Comparison of ENCODE assay signal across 15 cellular contexts in the genomic region with DNA sequence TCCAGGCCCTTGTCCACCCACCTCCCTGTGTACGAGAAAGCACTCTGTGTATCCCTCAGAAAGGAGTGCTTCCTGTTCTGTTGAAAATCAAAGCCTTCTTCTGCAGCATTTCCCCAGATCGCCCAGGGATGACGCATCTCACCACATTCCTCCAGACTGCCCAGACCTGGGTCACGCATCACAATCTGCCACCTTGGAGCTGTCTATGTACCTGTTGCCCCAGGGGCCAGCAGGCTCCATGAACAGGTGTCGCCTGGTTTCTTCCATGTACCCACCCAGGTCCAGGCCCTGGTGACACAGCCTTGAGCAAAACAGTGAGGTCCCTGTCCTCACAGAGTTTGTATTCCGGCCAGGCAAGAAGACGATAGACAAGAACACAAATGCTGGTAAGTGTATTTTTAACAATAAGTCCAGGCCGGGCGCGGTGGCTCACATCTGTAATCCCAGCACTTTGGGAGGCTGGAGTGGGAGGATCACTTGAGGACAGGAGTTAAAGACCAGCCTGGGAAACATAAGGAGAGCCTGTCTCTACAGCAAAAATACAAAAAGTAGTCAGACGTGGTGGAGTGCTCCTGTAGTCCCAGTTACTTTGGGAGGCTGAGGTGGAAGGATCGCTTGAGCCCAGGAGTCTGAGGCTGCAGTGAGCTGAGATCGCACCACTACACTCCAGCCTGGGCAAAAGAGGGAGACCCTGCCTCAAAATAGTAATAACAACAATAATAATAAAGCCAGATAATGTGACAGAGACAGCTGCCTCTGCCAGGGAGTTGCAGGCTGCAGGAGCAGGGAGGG. TPM values are rescaled to one million over a fixed set of nuclear protein-coding genes. Genes with fewer than 3 reads are reported as not detected.
A peak's percentile ranks its signal among the peaks of the same experiment; 100 is the strongest.
DNase-seq lines count a peak whose midpoint lies in the region; ATAC-seq, FAIRE-seq and TF ChIP-seq lines count a peak whose summit lies in the region.
"Had no signal": no experiment of that assay in that cellular context is flagged by ENCODE, and none has a peak within 500 bp of the region (broad histone marks: within the 10 kb centered on the region; RNA-seq: fewer than 3 reads in every experiment).

No MANE protein-coding gene starts in this region.

- intact Hi-C loops in CD8-positive, alpha-beta T cell (cut with DNase I, micrococcal nuclease) = loop anchor here in 1 of 2 experiments (2.0 kb wide), 1 partner anchor 15 kb away; no protein-coding TSS in a partner anchor
- intact Hi-C loops in PC-9 (cut with micrococcal nuclease; ENCODE audit: unreplicated experiment) (loop anchor here (2.0 kb wide), 1 partner anchor 35 kb away; no protein-coding TSS in a partner anchor), pancreas (cut with DNase I) (no loop called here)

- WGBS in pancreas, 2 donors = 92 to 95% methylated on average over 13 of the region's 13 CpGs

- POLR2A ChIA-PET in CD8-positive, alpha-beta T cell (lab: Charles Lee) = no interaction called here
- POLR2A ChIA-PET in PC-9 (lab: Charles Lee; ENCODE audit: unreplicated experiment) = interaction anchor here (0.5 kb wide), 1 partner anchor 38 kb away, joined by 4 read pairs; no protein-coding TSS in a partner anchor

- peaks cover 7% of the 10 kb centered on the region for H3K4me1 Mint-ChIP-seq in CD8-positive, alpha-beta T cell (ENCODE audit: low read depth)

- no peak overlapping the region for H3K4me3 ChIP-seq in CD8-positive, alpha-beta T cell (ENCODE audit: low read depth, low read length)
- H3K4me3 ChIP-seq in PC-9 (no peak overlapping the region), pancreas (no peak overlapping the region)
- H3K4me3 ChIP-seq: tibial nerve had no signal

- in situ Hi-C loops in KBM-7 (cut with MboI; ENCODE audit: low pct_unique_long_range_greater_than_20kb, low sequenced_read_pairs) = no loop called here

- H3K27me3 ChIP-seq in CD8-positive, alpha-beta T cell (ENCODE audit: insufficient read depth, low read length) = no peaks in the 10 kb centered on the region
- H3K27me3 ChIP-seq in PC-9 (ENCODE audit: insufficient read depth, low read depth) = no peaks in the 10 kb centered on the region
- no peaks in the 10 kb centered on the region for H3K27me3 ChIP-seq in foreskin keratinocyte
- H3K27me3 ChIP-seq in pancreas = no peaks in the 10 kb centered on the region
- H3K27me3 ChIP-seq: tibial nerve had no signal

- peak overlapping the region; percentile 16 for H3K27ac Mint-ChIP-seq in CD8-positive, alpha-beta T cell

- H3K36me3 Mint-ChIP-seq in CD8-positive, alpha-beta T cell = no peaks in the 10 kb centered on the region
- H3K36me3 Mint-ChIP-seq: T-cell had no signal

- H3K36me3 ChIP-seq in CD8-positive, alpha-beta T cell (ENCODE audit: insufficient read depth, low read length) = no peaks in the 10 kb centered on the region
- H3K36me3 ChIP-seq in PC-9 (ENCODE audit: low read depth) (no peaks in the 10 kb centered on the region), pancreas (no peaks in the 10 kb centered on the region)
- H3K36me3 ChIP-seq: tibial nerve had no signal

- H3K9me3 Mint-ChIP-seq in CD8-positive, alpha-beta T cell = no peaks in the 10 kb centered on the region
- H3K9me3 Mint-ChIP-seq: T-cell had no signal

- H4K20me1 ChIP-seq in PC-9 (ENCODE audit: insufficient read depth) = no peaks in the 10 kb centered on the region

- CTCF ChIA-PET in CD8-positive, alpha-beta T cell (lab: Charles Lee) = interaction anchor here (1.7 kb wide), 1 partner anchor 45 kb away, joined by 6 read pairs; no protein-coding TSS in a partner anchor
- CTCF ChIA-PET in PC-9 (lab: Charles Lee) = no interaction called here

- H3K27ac ChIP-seq in CD8-positive, alpha-beta T cell (ENCODE audit: low read depth, low read length) = no peak overlapping the region
- H3K27ac ChIP-seq in PC-9 (peak overlapping the region; percentile 49; the same call in 1 of the 2 replicates), foreskin keratinocyte (no peak overlapping the region), pancreas (peak overlapping the region in 3 of 4 donors; percentile 42 to 81 (median 77))

- H3K4me2 ChIP-seq in PC-9 = peak overlapping the region; percentile 56

- TF ChIP-seq CTCF in CD8-positive, alpha-beta T cell (IDR thresholded peaks at IDR 0.05) = no peak
- no peak for TF ChIP-seq CTCF in PC-9 (conservative IDR thresholded peaks at IDR 0.05)
- no peak for TF ChIP-seq CTCF in foreskin keratinocyte (conservative IDR thresholded peaks at IDR 0.05)
- TF ChIP-seq CTCF in pancreas (IDR thresholded peaks at IDR 0.05) = no peak
- TF ChIP-seq CTCF in GM10266 (IDR thresholded peaks at IDR 0.05; ENCODE audit: control insufficient read depth, insufficient read depth, low read depth, missing control alignments) = no peak

- no TSS peak for BruUV-seq in PC-9 (replicated peaks; lab: Mats Ljungman, UMichigan)

- H3K27me3 Mint-ChIP-seq in CD8-positive, alpha-beta T cell (ENCODE audit: low read depth) = no peaks in the 10 kb centered on the region

- H3K4me1 ChIP-seq in CD8-positive, alpha-beta T cell (ENCODE audit: insufficient read depth, low read length) = no peaks in the 10 kb centered on the region
- H3K4me1 ChIP-seq in PC-9 (replicated peaks; ENCODE audit: insufficient read depth) (peaks cover 34% of the 10 kb centered on the region), foreskin keratinocyte (peaks cover 11% of the 10 kb centered on the region), pancreas (peaks cover 10 to 18% (median 14%) of the 10 kb centered on the region in 3 donors)
- H3K4me1 ChIP-seq: parathyroid adenoma had no signal

- FAIRE-seq in pancreas (lab: Jason Lieb, UNC) = no peak
- FAIRE-seq: GM12891 had no signal

- H3K79me2 ChIP-seq in PC-9 (ENCODE audit: low read depth) = no peaks in the 10 kb centered on the region
- H3K79me2 ChIP-seq: parathyroid adenoma had no signal

- H3K4me3 Mint-ChIP-seq in CD8-positive, alpha-beta T cell = no peak overlapping the region
- H3K4me3 Mint-ChIP-seq: T-cell had no signal

- no peak for ATAC-seq in CD8-positive, alpha-beta T cell
- ATAC-seq in foreskin keratinocyte (peak; percentile 48), pancreas (no peak)
- ATAC-seq: activated CD4-positive, CD25-positive, alpha-beta regulatory T cell treated with anti-CD3 and anti-CD28 coated beads, Interleukin-2, amount 50 U/mL, for 24 hours had no signal

- DNase-seq in CD8-positive, alpha-beta T cell = no peak
- peak; percentile 81 to 83 for DNase-seq in PC-9
- DNase-seq in foreskin keratinocyte = peak in 1 of 2 donors; percentile 38
- no peak for DNase-seq in pancreas
- DNase-seq in GM10266 (ENCODE audit: extremely low spot score) = no peak
- no peak for DNase-seq in KBM-7
- DNase-seq in activated CD8-positive, alpha-beta memory T cell treated with anti-CD3 and anti-CD28 coated beads, Interleukin-2, amount 50 U/mL, for 48 hours = no peak
- DNase-seq in activated CD4-positive, alpha-beta T cell treated with anti-CD3 and anti-CD28 coated beads, Interleukin-2, amount 50 U/mL, for 4 hours = no peak
- DNase-seq: cortex of kidney, EL, T-cell had no signal

- H2AFZ ChIP-seq in PC-9 = no peak overlapping the region
- H2AFZ ChIP-seq: parathyroid adenoma had no signal

- H3K9me3 ChIP-seq in CD8-positive, alpha-beta T cell (ENCODE audit: low read length) = no peaks in the 10 kb centered on the region
- H3K9me3 ChIP-seq in PC-9 (ENCODE audit: insufficient read depth, low read depth) (no peaks in the 10 kb centered on the region), pancreas (no peaks in the 10 kb centered on the region)
- H3K9me3 ChIP-seq: tibial nerve had no signal

- H3K9me2 ChIP-seq in PC-9 (ENCODE audit: insufficient read depth) = no peaks in the 10 kb centered on the region

- H3F3A ChIP-seq in PC-9 (ENCODE audit: insufficient read depth, low read depth) = peaks cover 17% of the 10 kb centered on the region; the same call in 1 of the 2 replicates

RNA-seq across cellular contexts. Expression of a gene that starts 6.8 kb away (rescaled TPM):
- total RNA-seq in CD8-positive, alpha-beta T cell = 10 to 100 TPM; 20.9 to 22.6 TPM
- 26.5 and 36.5 TPM in 2 replicates for total RNA-seq in PC-9 (2021)
- 10.5 and 12.4 TPM in 2 replicates for total RNA-seq in foreskin keratinocyte
- polyA plus RNA-seq in foreskin keratinocyte = 5.4 and 6.8 TPM in 2 replicates
- 10 to 100 TPM; 20.9 to 33.9 (median 24.5) TPM for total RNA-seq in pancreas
- 10 to 100 TPM; 31.4 to 33.8 TPM for polyA plus RNA-seq in pancreas

Comparison
In these comparisons a context has a peak if more than half of its experiments do, and no peak if none do; other contexts are left out.
1. DNase-seq: peak in PC-9 (2 of 2); none in CD8-positive, alpha-beta T cell (0 of 7), pancreas (0 of 6), GM10266 (single experiment), KBM-7 (single experiment), activated CD8-positive, alpha-beta memory T cell treated with anti-CD3 and anti-CD28 coated beads, Interleukin-2, amount 50 U/mL, for 48 hours (single experiment) and activated CD4-positive, alpha-beta T cell treated with anti-CD3 and anti-CD28 coated beads, Interleukin-2, amount 50 U/mL, for 4 hours (0 of 2).
2. H3K27ac ChIP-seq: peak in PC-9 (single experiment) and pancreas (3 of 4); none in CD8-positive, alpha-beta T cell (single experiment) and foreskin keratinocyte (single experiment).